In genomic region chr16:57299719-57300386, GRCh38 we compare ENCODE assay signal across 1 cellular context.
A peak's percentile ranks its signal among the peaks of the same experiment; 100 is the strongest.
TF ChIP-seq lines count a peak whose summit lies in the region.

No MANE protein-coding gene starts in this region.

TF ChIP-seq in HepG2, 621 proteins besides CTCF, POLR2A, EP300 and RAD21 (continued from another document and continues in another):
- TF ChIP-seq PRDM4 (CRISPR knock-in tag; IDR thresholded peaks at IDR 0.05; ENCODE audit: borderline replicate concordance): 0 out of 2 replicates have a peak, but pooled peaks have one; percentile 46
- TF ChIP-seq STAT5B (CRISPR knock-in tag; IDR thresholded peaks at IDR 0.05): no peak
- TF ChIP-seq ZNF275 (CRISPR knock-in tag; IDR thresholded peaks at IDR 0.05; ENCODE audit: borderline replicate concordance): no peak
- TF ChIP-seq MAF1 (CRISPR knock-in tag; IDR thresholded peaks at IDR 0.05; ENCODE audit: borderline replicate concordance): peak; percentile 99
- no peak for TF ChIP-seq ISX (CRISPR knock-in tag; conservative IDR thresholded peaks at IDR 0.05)
- TF ChIP-seq STAT6 (CRISPR knock-in tag; IDR thresholded peaks at IDR 0.05; ENCODE audit: borderline replicate concordance): peak; percentile 96; the same call in 1 of the 2 replicates
- no peak for TF ChIP-seq SNRNP70 (IDR thresholded peaks at IDR 0.05; ENCODE audit: low read depth, low read length)
- TF ChIP-seq ZNF841 (CRISPR knock-in tag; IDR thresholded peaks at IDR 0.05; ENCODE audit: borderline replicate concordance): no peak
- TF ChIP-seq CHCHD3 (CRISPR knock-in tag; IDR thresholded peaks at IDR 0.05): peak; percentile 68; the same call in 1 of the 2 replicates
- TF ChIP-seq MTF2 (CRISPR knock-in tag; IDR thresholded peaks at IDR 0.05; ENCODE audit: borderline replicate concordance): 0 out of 2 replicates have a peak, but pooled peaks have one; percentile 76
- peak; percentile 27; the same call in 1 of the 2 replicates for TF ChIP-seq NFKBIZ (CRISPR knock-in tag; IDR thresholded peaks at IDR 0.05)
- peak; percentile 68 for TF ChIP-seq FOXP4 (CRISPR knock-in tag; IDR thresholded peaks at IDR 0.05)
- no peak for TF ChIP-seq HNRNPL (IDR thresholded peaks at IDR 0.05; ENCODE audit: low read depth, low read length)
- TF ChIP-seq ZNF468 (CRISPR knock-in tag; IDR thresholded peaks at IDR 0.05): 0 out of 2 replicates have a peak, but pooled peaks have one; percentile 86
- TF ChIP-seq NFE2L1 (CRISPR knock-in tag; IDR thresholded peaks at IDR 0.05; ENCODE audit: borderline replicate concordance): no peak
- TF ChIP-seq SP140L (CRISPR knock-in tag; IDR thresholded peaks at IDR 0.05; ENCODE audit: borderline replicate concordance): 0 out of 2 replicates have a peak, but pooled peaks have one; percentile 22
- peak; percentile 69; the same call in 1 of the 2 replicates for TF ChIP-seq ZSCAN9 (CRISPR knock-in tag; IDR thresholded peaks at IDR 0.05; ENCODE audit: borderline replicate concordance)
- TF ChIP-seq ZNF12 (CRISPR knock-in tag; IDR thresholded peaks at IDR 0.05): peak; percentile 63; the same call in 1 of the 2 replicates
- no peak for TF ChIP-seq SRSF4 (IDR thresholded peaks at IDR 0.05; ENCODE audit: low read depth, low read length, poor library complexity, severe bottlenecking)
- no peak for TF ChIP-seq IRF1 (CRISPR knock-in tag; IDR thresholded peaks at IDR 0.05; ENCODE audit: low read depth)
- no peak for TF ChIP-seq JUND (CRISPR knock-in tag; IDR thresholded peaks at IDR 0.05)
- peak; percentile 83 for TF ChIP-seq MIER2 (CRISPR knock-in tag; IDR thresholded peaks at IDR 0.05)
- TF ChIP-seq PCBP2 (optimal IDR thresholded peaks at IDR 0.05; ENCODE audit: low read depth, low read length, poor library complexity, severe bottlenecking): no peak
- TF ChIP-seq ZNF747 (CRISPR knock-in tag; IDR thresholded peaks at IDR 0.05; ENCODE audit: borderline replicate concordance): peak; percentile 36; the same call in 1 of the 2 replicates
- peak; percentile 50; the same call in 1 of the 2 replicates for TF ChIP-seq DMAP1 (CRISPR knock-in tag; IDR thresholded peaks at IDR 0.05)
- no peak for TF ChIP-seq SAFB2 (CRISPR knock-in tag; IDR thresholded peaks at IDR 0.05; ENCODE audit: borderline replicate concordance, low read depth)
- TF ChIP-seq ZBTB21 (CRISPR knock-in tag; IDR thresholded peaks at IDR 0.05): 0 out of 2 replicates have a peak, but pooled peaks have one; percentile 47
- TF ChIP-seq ZNF446 (CRISPR knock-in tag; IDR thresholded peaks at IDR 0.05): peak; percentile 65; the same call in 1 of the 2 replicates
- TF ChIP-seq RBM39 (IDR thresholded peaks at IDR 0.05; ENCODE audit: low read depth, low read length, poor library complexity, severe bottlenecking): no peak
- TF ChIP-seq DRAP1 (CRISPR knock-in tag; IDR thresholded peaks at IDR 0.05): peak; percentile 58
- TF ChIP-seq ZGPAT (CRISPR knock-in tag; IDR thresholded peaks at IDR 0.05): peak; percentile 92
- TF ChIP-seq ATAD3A (CRISPR knock-in tag; IDR thresholded peaks at IDR 0.05): no peak
- no peak for TF ChIP-seq USF2 (IDR thresholded peaks at IDR 0.05; ENCODE audit: low read depth, low read length)
- TF ChIP-seq USF2 (CRISPR knock-in tag; IDR thresholded peaks at IDR 0.05; ENCODE audit: borderline replicate concordance): no peak
- TF ChIP-seq ZNF598 (CRISPR knock-in tag; IDR thresholded peaks at IDR 0.05; ENCODE audit: borderline replicate concordance): no peak; the same call in 1 of the 2 replicates
- TF ChIP-seq TFAP4 (IDR thresholded peaks at IDR 0.05; ENCODE audit: borderline replicate concordance, low read depth): peak; percentile 6; the same call in 1 of the 2 replicates
- TF ChIP-seq MAX (IDR thresholded peaks at IDR 0.05): peak; percentile 57; the same call in 1 of the 2 replicates
- TF ChIP-seq ZC3H13 (CRISPR knock-in tag; IDR thresholded peaks at IDR 0.05): no peak
- peak; percentile 35; the same call in 1 of the 2 replicates for TF ChIP-seq SMAD9 (CRISPR knock-in tag; IDR thresholded peaks at IDR 0.05)
- peak; percentile 36; the same call in 1 of the 2 replicates for TF ChIP-seq SKIL (CRISPR knock-in tag; IDR thresholded peaks at IDR 0.05; ENCODE audit: borderline replicate concordance)
- TF ChIP-seq E2F5 (CRISPR knock-in tag; conservative IDR thresholded peaks at IDR 0.05): no peak; the same call in 1 of the 2 replicates
